ENCODE assay signal across 16 cellular contexts in the genomic region with DNA sequence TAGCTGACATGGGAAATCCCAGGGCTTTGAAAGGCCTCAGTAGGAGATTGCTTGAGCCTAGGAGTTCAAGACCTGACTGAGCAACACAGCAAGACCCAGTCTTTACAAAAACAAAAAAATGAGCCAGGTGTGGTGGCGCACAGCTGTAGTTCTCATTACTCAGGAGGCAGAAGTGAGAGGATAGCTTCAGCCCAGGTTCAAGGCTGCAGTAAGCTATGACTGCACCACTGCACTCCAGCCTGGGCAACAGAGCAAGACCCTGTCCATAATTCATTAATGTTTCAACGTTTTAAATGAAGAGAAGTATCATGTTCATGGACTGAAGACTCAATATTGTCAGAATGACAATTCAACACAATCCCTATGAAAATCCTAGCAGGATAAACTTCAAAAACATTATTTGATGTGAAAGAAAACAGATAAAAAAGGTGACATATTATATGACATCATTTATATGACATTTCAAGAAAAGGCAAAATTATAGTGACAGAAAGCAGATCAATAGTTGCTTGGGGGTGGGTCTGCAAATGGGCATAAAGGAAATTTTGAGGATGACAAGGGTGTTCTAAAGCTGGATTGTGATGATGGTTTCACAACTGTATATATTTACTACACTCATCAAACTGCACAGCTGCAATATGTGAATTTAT. TPM values are rescaled to one million over a fixed set of nuclear protein-coding genes. Genes with fewer than 3 reads are reported as not detected.
DNase-seq lines count a peak whose midpoint lies in the region; ATAC-seq and TF ChIP-seq lines count a peak whose summit lies in the region.
"Had no signal": no experiment of that assay in that cellular context is flagged by ENCODE, and none has a peak within 500 bp of the region (broad histone marks: within the 10 kb centered on the region; RNA-seq: fewer than 3 reads in every experiment).

No MANE protein-coding gene starts in this region.

- intact Hi-C loops in dorsolateral prefrontal cortex (cut with DNase I) = no loop called here

- no peak overlapping the region for H3K9ac ChIP-seq in DND-41 (ENCODE audit: low read depth, low read length)
- no peak overlapping the region for H3K9ac ChIP-seq in mesendoderm (ENCODE audit: low read length)
- H3K9ac ChIP-seq: BLaER1 had no signal

- no peak overlapping the region for H3K18ac ChIP-seq in mesendoderm (ENCODE audit: low read length)

- no peak overlapping the region for H3K4ac ChIP-seq in mesendoderm (ENCODE audit: low read depth, low read length)

- H3K4me3 Mint-ChIP-seq in WTC11 = no peak overlapping the region
- H3K4me3 Mint-ChIP-seq: CD14-positive monocyte had no signal

- peaks cover 15% of the 10 kb centered on the region for H3K4me1 Mint-ChIP-seq in WTC11

- no peak overlapping the region for H3K27ac Mint-ChIP-seq in WTC11
- H3K27ac Mint-ChIP-seq: CD14-positive monocyte had no signal

- H3K27me3 ChIP-seq in DND-41 (ENCODE audit: insufficient read depth, low read length, poor library complexity) (no peaks in the 10 kb centered on the region), mesendoderm (ENCODE audit: insufficient read depth, low read length, poor library complexity) (no peaks in the 10 kb centered on the region), dorsolateral prefrontal cortex (no peaks in the 10 kb centered on the region)
- H3K27me3 ChIP-seq: BLaER1 had no signal

- H3K79me1 ChIP-seq in mesendoderm (ENCODE audit: low read length) = no peaks in the 10 kb centered on the region

- H3K9me3 Mint-ChIP-seq in WTC11 = no peaks in the 10 kb centered on the region
- H3K9me3 Mint-ChIP-seq: CD4-positive, alpha-beta memory T cell had no signal

- H3K36me3 Mint-ChIP-seq in WTC11 = no peaks in the 10 kb centered on the region
- H3K36me3 Mint-ChIP-seq: CD14-positive monocyte had no signal

- no peak overlapping the region for H3K56ac ChIP-seq in mesendoderm (ENCODE audit: low read length)

- no peak overlapping the region for H2AFZ ChIP-seq in DND-41 (ENCODE audit: low read depth, low read length)

- H3K4me1 ChIP-seq in DND-41 (ENCODE audit: insufficient read depth, low read length) (peaks cover 33% of the 10 kb centered on the region), mesendoderm (ENCODE audit: control insufficient read depth, low read depth, low read length) (no peaks in the 10 kb centered on the region)

- H2BK120ac ChIP-seq in mesendoderm (ENCODE audit: low read depth, low read length) = no peak overlapping the region

- H3K4me3 ChIP-seq in DND-41 (ENCODE audit: low read depth in 1 of 2, low read length in 2 of 2) (no peak overlapping the region), mesendoderm (ENCODE audit: low read length) (no peak overlapping the region), dorsolateral prefrontal cortex (peak overlapping the region in 13 of 59 donors; percentile 7 to 99 (median 91))
- H3K4me3 ChIP-seq: BLaER1 had no signal

- no peak for ATAC-seq in DND-41 (ENCODE audit: insufficient read depth, low read depth)
- no peak for ATAC-seq in WTC11

- TF ChIP-seq CTCF in DND-41 (IDR thresholded peaks at IDR 0.05; ENCODE audit: borderline replicate concordance, extremely low read depth, low read length, poor library complexity, severe bottlenecking) (no peak), WTC11 (IDR thresholded peaks at IDR 0.05) (no peak), dorsolateral prefrontal cortex (IDR thresholded peaks at IDR 0.05 in 54 of 56, conservative IDR thresholded peaks at IDR 0.05 in 2 of 56; ENCODE audit: low read depth in 1 of 56, partially characterized antibody in 56 of 56) (no peak)

- CTCF ChIA-PET in WTC11 (lab: Charles Lee) = interaction anchor here (0.8 kb wide), 1 partner anchor 14 kb away, joined by 3 read pairs; no protein-coding TSS in a partner anchor

- H3K27ac ChIP-seq in DND-41 (ENCODE audit: low read length) (no peak overlapping the region), mesendoderm (ENCODE audit: low read depth, low read length) (no peak overlapping the region), dorsolateral prefrontal cortex (no peak overlapping the region)
- H3K27ac ChIP-seq: BLaER1 had no signal

- no peak overlapping the region for H3K23ac ChIP-seq in mesendoderm (ENCODE audit: low read length)

- peaks cover 4% of the 10 kb centered on the region; the same call in 1 of the 2 replicates for H4K20me1 ChIP-seq in DND-41 (ENCODE audit: insufficient read depth, low read length)

- H3K36me3 ChIP-seq in DND-41 (ENCODE audit: insufficient read depth, low read length) = peaks cover 21% of the 10 kb centered on the region
- H3K36me3 ChIP-seq in mesendoderm (ENCODE audit: control insufficient read depth, insufficient read depth, low read length) = no peaks in the 10 kb centered on the region

- H4K5ac ChIP-seq in mesendoderm (ENCODE audit: low read length) = no peak overlapping the region

- DNase-seq in DND-41 = no peak
- DNase-seq in WTC11 (ENCODE audit: low spot score) = no peak
- no peak for DNase-seq in mesendoderm
- DNase-seq in pons (ENCODE audit: low spot score) = no peak
- DNase-seq in dorsolateral prefrontal cortex = no peak
- DNase-seq: 8988T; CD4-positive, alpha-beta memory T cell; DMS153; DMS79; GF-D8; GOT3; H7 had no signal

- no peaks in the 10 kb centered on the region for H3K9me3 ChIP-seq in DND-41 (ENCODE audit: insufficient read depth, low read length, severe bottlenecking)
- H3K9me3 ChIP-seq: BLaER1 had no signal

- WGBS in mesendoderm (ENCODE audit: extremely low coverage, insufficient coverage, low lambda C conversion rate) = no CpG with 5 or more reads among the region's 2 CpGs

- H2BK5ac ChIP-seq in mesendoderm (ENCODE audit: low read length) = no peak overlapping the region

- peaks cover 33% of the 10 kb centered on the region for H3K79me2 ChIP-seq in DND-41 (ENCODE audit: insufficient read depth, low read length)
- H3K79me2 ChIP-seq in mesendoderm (ENCODE audit: control insufficient read depth, insufficient read depth, low read length) = no peaks in the 10 kb centered on the region

- H3K4me2 ChIP-seq in DND-41 (ENCODE audit: insufficient read depth, low read length) = peak overlapping the region; percentile 29; the same call in 1 of the 2 replicates
- no peak overlapping the region for H3K4me2 ChIP-seq in mesendoderm (ENCODE audit: low read length)
- H3K4me2 ChIP-seq: BLaER1 had no signal

- no peak overlapping the region for H2BK15ac ChIP-seq in mesendoderm (replicated peaks; ENCODE audit: low read depth)

- H3K27me3 Mint-ChIP-seq in WTC11 (ENCODE audit: low read depth) = no peaks in the 10 kb centered on the region; the same call in 1 of the 2 replicates
- H3K27me3 Mint-ChIP-seq: CD4-positive, alpha-beta memory T cell had no signal

- POLR2A ChIA-PET in WTC11 (lab: Charles Lee) = no interaction called here

- peak overlapping the region; percentile 39 for H4K8ac ChIP-seq in mesendoderm (ENCODE audit: low read depth, low read length)

- H2AK5ac ChIP-seq in mesendoderm (ENCODE audit: low read length) = no peak overlapping the region

TF ChIP-seq in WTC11, 78 proteins besides CTCF, POLR2A, EP300 and RAD21:
- TF ChIP-seq ZNF121 (CRISPR knock-in tag; IDR thresholded peaks at IDR 0.05) = peak; percentile 39; the same call in 1 of the 2 replicates
- TF ChIP-seq, protein P1, sequence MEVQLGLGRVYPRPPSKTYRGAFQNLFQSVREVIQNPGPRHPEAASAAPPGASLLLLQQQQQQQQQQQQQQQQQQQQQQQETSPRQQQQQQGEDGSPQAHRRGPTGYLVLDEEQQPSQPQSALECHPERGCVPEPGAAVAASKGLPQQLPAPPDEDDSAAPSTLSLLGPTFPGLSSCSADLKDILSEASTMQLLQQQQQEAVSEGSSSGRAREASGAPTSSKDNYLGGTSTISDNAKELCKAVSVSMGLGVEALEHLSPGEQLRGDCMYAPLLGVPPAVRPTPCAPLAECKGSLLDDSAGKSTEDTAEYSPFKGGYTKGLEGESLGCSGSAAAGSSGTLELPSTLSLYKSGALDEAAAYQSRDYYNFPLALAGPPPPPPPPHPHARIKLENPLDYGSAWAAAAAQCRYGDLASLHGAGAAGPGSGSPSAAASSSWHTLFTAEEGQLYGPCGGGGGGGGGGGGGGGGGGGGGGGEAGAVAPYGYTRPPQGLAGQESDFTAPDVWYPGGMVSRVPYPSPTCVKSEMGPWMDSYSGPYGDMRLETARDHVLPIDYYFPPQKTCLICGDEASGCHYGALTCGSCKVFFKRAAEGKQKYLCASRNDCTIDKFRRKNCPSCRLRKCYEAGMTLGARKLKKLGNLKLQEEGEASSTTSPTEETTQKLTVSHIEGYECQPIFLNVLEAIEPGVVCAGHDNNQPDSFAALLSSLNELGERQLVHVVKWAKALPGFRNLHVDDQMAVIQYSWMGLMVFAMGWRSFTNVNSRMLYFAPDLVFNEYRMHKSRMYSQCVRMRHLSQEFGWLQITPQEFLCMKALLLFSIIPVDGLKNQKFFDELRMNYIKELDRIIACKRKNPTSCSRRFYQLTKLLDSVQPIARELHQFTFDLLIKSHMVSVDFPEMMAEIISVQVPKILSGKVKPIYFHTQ (CRISPR knock-in tag; IDR thresholded peaks at IDR 0.05) = no peak

RNA-seq across cellular contexts. Expression of a gene that starts 3.7 kb away (rescaled TPM):
- total RNA-seq in WTC11 (2021) = 10.1 to 12.5 TPM (median 12.1 TPM) in 3 replicates
- 7.3 TPM for polyA plus RNA-seq in mesendoderm (2013, experiment 1 of 2)
- 6.7 TPM for polyA plus RNA-seq in mesendoderm (2013, experiment 2 of 2)
- 100 to 1,000 TPM in 95 of 120 experiments, 10 to 100 TPM in 25; 58.5 to 177 (median 126) TPM for total RNA-seq in dorsolateral prefrontal cortex

RNA-seq across cellular contexts. Expression of a gene that starts 13.6 kb away (rescaled TPM):
- total RNA-seq in WTC11 (2021) (1.1 to 1.7 TPM (median 1.6 TPM) in 3 replicates), dorsolateral prefrontal cortex (1 to 10 TPM in 83 of 120 experiments, under 1 TPM in 36, not detected in 1; 0.26 to 4.5 (median 1.5) TPM)
- 0.34 TPM for polyA plus RNA-seq in mesendoderm (2013, experiment 1 of 2)
- 0.45 TPM for polyA plus RNA-seq in mesendoderm (2013, experiment 2 of 2)
- total RNA-seq: A673 had no signal
- polyA plus RNA-seq: AG04450 had no signal

RNA-seq across cellular contexts. Expression of a gene that starts 43.4 kb away (rescaled TPM):
- 35.8 to 43.3 TPM (median 38.1 TPM) in 3 replicates for total RNA-seq in WTC11 (2021)
- 13.7 TPM for polyA plus RNA-seq in mesendoderm (2013, experiment 1 of 2)
- 14.3 TPM for polyA plus RNA-seq in mesendoderm (2013, experiment 2 of 2)
- 100 to 1,000 TPM; 221 to 622 (median 319) TPM for total RNA-seq in dorsolateral prefrontal cortex

RNA-seq across cellular contexts. Expression of a gene that starts 59.8 kb away (rescaled TPM):
- total RNA-seq in WTC11 (2021) = not detected in 3 replicates
- not detected for polyA plus RNA-seq in mesendoderm (2013, experiment 1 of 2)
- not detected for polyA plus RNA-seq in mesendoderm (2013, experiment 2 of 2)
- total RNA-seq in dorsolateral prefrontal cortex = not detected
- total RNA-seq: A673; CD4-positive, alpha-beta memory T cell; H7 had no signal
- polyA plus RNA-seq: AG04450; CD14-positive monocyte; CD4-positive, alpha-beta memory T cell had no signal
